9 cellular contexts compared by ENCODE assay signal in the genomic region with DNA sequence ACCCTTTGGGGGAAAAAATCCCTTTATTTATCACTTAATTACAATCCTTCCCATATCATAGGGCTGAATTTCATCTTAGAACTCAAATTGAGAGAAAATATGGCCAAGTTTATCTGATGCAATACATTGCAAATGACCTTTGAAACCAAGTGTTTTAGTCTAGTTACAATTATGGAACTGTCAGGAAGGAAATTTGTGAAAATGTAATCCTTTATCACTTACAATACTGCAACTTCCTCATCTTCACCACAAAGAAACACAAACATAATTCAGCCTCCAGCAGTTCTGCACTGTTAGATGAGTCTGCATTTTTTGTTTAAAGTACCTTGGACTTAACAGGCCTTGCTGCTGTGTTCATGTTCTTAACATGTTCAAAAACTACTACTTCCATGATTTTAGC. TPM values are rescaled to one million over a fixed set of nuclear protein-coding genes. Genes with fewer than 3 reads are reported as not detected.
DNase-seq lines count a peak whose midpoint lies in the region; ATAC-seq, FAIRE-seq and TF ChIP-seq lines count a peak whose summit lies in the region.
"Had no signal": no experiment of that assay in that cellular context is flagged by ENCODE, and none has a peak within 500 bp of the region (broad histone marks: within the 10 kb centered on the region; RNA-seq: fewer than 3 reads in every experiment).

No MANE protein-coding gene starts in this region.

- TF ChIP-seq CTCF in SK-N-SH (IDR thresholded peaks at IDR 0.05) (no peak), tibial nerve (IDR thresholded peaks at IDR 0.05) (no peak), Peyer's patch (IDR thresholded peaks at IDR 0.05) (no peak)

- H3K36me3 ChIP-seq in SK-N-SH (replicated peaks in 1 of 2; ENCODE audit: control insufficient read depth in 1 of 2, insufficient read depth in 2 of 2, low read length in 1 of 2) (peaks cover 0 to 4% of the 10 kb centered on the region in 2 experiments), small intestine (ENCODE audit: control insufficient read depth in 2 of 2, insufficient read depth in 2 of 2, low read length in 2 of 2) (no peaks in the 10 kb centered on the region), tibial nerve (peaks cover 0 to 5% (median 0%) of the 10 kb centered on the region in 3 donors), Peyer's patch (peaks cover 0 to 4% (median 0%) of the 10 kb centered on the region in 3 donors)

- no peaks in the 10 kb centered on the region for H3K27me3 Mint-ChIP-seq in central memory CD8-positive, alpha-beta T cell

- H3K9me3 ChIP-seq in SK-N-SH (no peaks in the 10 kb centered on the region), small intestine (ENCODE audit: control insufficient read depth, low read depth) (no peaks in the 10 kb centered on the region), tibial nerve (no peaks in the 10 kb centered on the region), Peyer's patch (no peaks in the 10 kb centered on the region)

- no peaks in the 10 kb centered on the region for H3K9me2 ChIP-seq in SK-N-SH

- no peaks in the 10 kb centered on the region for H3K9me3 Mint-ChIP-seq in central memory CD8-positive, alpha-beta T cell

- TF ChIP-seq EP300 in SK-N-SH (IDR thresholded peaks at IDR 0.05; ENCODE audit: borderline replicate concordance in 1 of 2, low read depth in 1 of 2, low read length in 1 of 2) (no peak), tibial nerve (IDR thresholded peaks at IDR 0.05) (peak in 1 of 2 donors; percentile 44)

- FAIRE-seq in small intestine (lab: Jason Lieb, UNC), result no peak

- H3K4me3 ChIP-seq in SK-N-SH (ENCODE audit: low read depth in 2 of 2, low read length in 1 of 2), result 0 out of 4 replicates have a peak overlapping the region, but pooled peaks of 1 of the 2 experiments have one; percentile 3
- no peak overlapping the region for H3K4me3 ChIP-seq in small intestine (ENCODE audit: low read depth in 1 of 2, low read length in 2 of 2)
- H3K4me3 ChIP-seq in tibial nerve, result no peak overlapping the region
- H3K4me3 ChIP-seq in Peyer's patch, result no peak overlapping the region

- H3K27me3 ChIP-seq in SK-N-SH (ENCODE audit: insufficient read depth) (no peaks in the 10 kb centered on the region), small intestine (ENCODE audit: control insufficient read depth in 2 of 2, insufficient read depth in 2 of 2, low read length in 2 of 2) (no peaks in the 10 kb centered on the region), tibial nerve (no peaks in the 10 kb centered on the region), Peyer's patch (no peaks in the 10 kb centered on the region)

- H3K36me3 Mint-ChIP-seq in central memory CD8-positive, alpha-beta T cell (ENCODE audit: insufficient read depth), result peaks cover 9% of the 10 kb centered on the region

- no peak overlapping the region; the same call in 1 of the 2 replicates for H2AFZ ChIP-seq in SK-N-SH (ENCODE audit: low read depth)

- H3K4me3 Mint-ChIP-seq in central memory CD8-positive, alpha-beta T cell, result no peak overlapping the region

- TF ChIP-seq POLR2A in tibial nerve (IDR thresholded peaks at IDR 0.05) (no peak), Peyer's patch (IDR thresholded peaks at IDR 0.05) (no peak)

- POLR2A ChIA-PET in SK-N-SH (lab: Yijun Ruan, JAX), result no interaction called here

- H3K4me2 ChIP-seq in SK-N-SH, result peak overlapping the region; percentile 7

- peak overlapping the region; percentile 37 to 65 for H3K27ac ChIP-seq in SK-N-SH (ENCODE audit: low read depth in 2 of 2, low read length in 1 of 2)
- no peak overlapping the region for H3K27ac ChIP-seq in small intestine (ENCODE audit: low read depth in 1 of 2, low read length in 1 of 2)
- no peak overlapping the region for H3K27ac ChIP-seq in tibial nerve
- H3K27ac ChIP-seq in Peyer's patch, result peak overlapping the region in 2 of 4 donors; percentile 7 to 28
- H3K27ac ChIP-seq: VCaP had no signal

- no peak for TF ChIP-seq RAD21 in SK-N-SH (IDR thresholded peaks at IDR 0.05; ENCODE audit: low read length)

- ATAC-seq in SK-N-SH treated with all-trans-retinoic acid at 6 μM for 48 hours, result no peak
- ATAC-seq in central memory CD8-positive, alpha-beta T cell (replicated peaks; ENCODE audit: extremely low read depth, poor library complexity, severe bottlenecking), result no peak

- CTCF ChIA-PET in SK-N-SH (lab: Yijun Ruan, JAX), result interaction anchor here (1.0 to 1.8 kb wide), 2 partner anchors 17 to 31 kb away, joined by 4 to 6 read pairs; no protein-coding TSS in a partner anchor

- DNase-seq in SK-N-SH (no peak), NOMO-1 (lab: John Stamatoyannopoulos, UW; ENCODE audit: unreplicated experiment in 2 of 2) (peak; percentile 62 to 98), small intestine (peak; percentile 26), tibial nerve (ENCODE audit: low spot score in 2 of 2) (no peak), COR-L47 (lab: John Stamatoyannopoulos, UW) (no peak), Peyer's patch (no peak)
- no peak for DNase-seq in central memory CD8-positive, alpha-beta T cell (ENCODE audit: low spot score in 2 of 2)

- H3K4me1 Mint-ChIP-seq in central memory CD8-positive, alpha-beta T cell, result peaks cover 65% of the 10 kb centered on the region

- H4K20me1 ChIP-seq in SK-N-SH (ENCODE audit: insufficient read depth), result no peaks in the 10 kb centered on the region

- H3K4me1 ChIP-seq in SK-N-SH (ENCODE audit: control insufficient read depth in 1 of 2, insufficient read depth in 2 of 2, low read depth in 1 of 2, low read length in 1 of 2) (peaks cover 10 to 23% of the 10 kb centered on the region in 2 experiments; a peak in 3 of 4 replicates), small intestine (ENCODE audit: control insufficient read depth in 2 of 2, insufficient read depth in 1 of 2, low read depth in 1 of 2, low read length in 1 of 2) (peaks cover 2% of the 10 kb centered on the region in 2 donors), tibial nerve (peaks cover 0 to 56% (median 10%) of the 10 kb centered on the region in 4 donors), Peyer's patch (peaks cover 0 to 34% (median 0%) of the 10 kb centered on the region in 4 donors)

- peak overlapping the region; percentile 35 for H3K27ac Mint-ChIP-seq in central memory CD8-positive, alpha-beta T cell (ENCODE audit: low read depth)

- peak overlapping the region; percentile 4; the same call in 1 of the 2 replicates for H3K9ac ChIP-seq in SK-N-SH

- peaks cover 6% of the 10 kb centered on the region for H3F3A ChIP-seq in SK-N-SH (replicated peaks; ENCODE audit: insufficient read depth)

- H3K79me2 ChIP-seq in SK-N-SH (ENCODE audit: insufficient read depth), result peaks cover 38% of the 10 kb centered on the region

TF ChIP-seq in SK-N-SH, 30 proteins besides CTCF, POLR2A, EP300 and RAD21 (continues in another document):
- TF ChIP-seq, protein P1, sequence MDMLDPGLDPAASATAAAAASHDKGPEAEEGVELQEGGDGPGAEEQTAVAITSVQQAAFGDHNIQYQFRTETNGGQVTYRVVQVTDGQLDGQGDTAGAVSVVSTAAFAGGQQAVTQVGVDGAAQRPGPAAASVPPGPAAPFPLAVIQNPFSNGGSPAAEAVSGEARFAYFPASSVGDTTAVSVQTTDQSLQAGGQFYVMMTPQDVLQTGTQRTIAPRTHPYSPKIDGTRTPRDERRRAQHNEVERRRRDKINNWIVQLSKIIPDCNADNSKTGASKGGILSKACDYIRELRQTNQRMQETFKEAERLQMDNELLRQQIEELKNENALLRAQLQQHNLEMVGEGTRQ (IDR thresholded peaks at IDR 0.05; ENCODE audit: borderline replicate concordance, low read depth, low read length), result no peak
- TF ChIP-seq TAF1 (IDR thresholded peaks at IDR 0.05; ENCODE audit: borderline replicate concordance, low read depth, low read length) (no peak), RCOR1 (IDR thresholded peaks at IDR 0.05; ENCODE audit: low read length) (no peak), NFIC (IDR thresholded peaks at IDR 0.05; ENCODE audit: borderline replicate concordance) (no peak), SIN3A (IDR thresholded peaks at IDR 0.05; ENCODE audit: borderline replicate concordance, low read depth, low read length) (no peak), EZH2phosphoT487 (IDR thresholded peaks at IDR 0.05; ENCODE audit: borderline replicate concordance, low read depth) (no peak)

TF ChIP-seq in SK-N-SH treated with all-trans-retinoic acid at 6 μM for 48 hours, 23 proteins besides CTCF, POLR2A, EP300 and RAD21 (continues in another document):
- TF ChIP-seq ZNF8 (CRISPR knock-in tag; IDR thresholded peaks at IDR 0.05) (no peak), RARB (CRISPR knock-in tag; IDR thresholded peaks at IDR 0.05) (no peak), BACH2 (CRISPR knock-in tag; IDR thresholded peaks at IDR 0.05; ENCODE audit: borderline replicate concordance) (no peak), PPARA (CRISPR knock-in tag; IDR thresholded peaks at IDR 0.05; ENCODE audit: borderline replicate concordance) (no peak), ZFP3 (CRISPR knock-in tag; IDR thresholded peaks at IDR 0.05) (no peak), ZFP30 (CRISPR knock-in tag; IDR thresholded peaks at IDR 0.05) (no peak), OSR1 (CRISPR knock-in tag; IDR thresholded peaks at IDR 0.05) (no peak), ZC3H10 (CRISPR knock-in tag; IDR thresholded peaks at IDR 0.05) (no peak), CSDC2 (CRISPR knock-in tag; IDR thresholded peaks at IDR 0.05) (no peak), ISL1 (CRISPR knock-in tag; IDR thresholded peaks at IDR 0.05) (no peak)
- TF ChIP-seq, protein P2, sequence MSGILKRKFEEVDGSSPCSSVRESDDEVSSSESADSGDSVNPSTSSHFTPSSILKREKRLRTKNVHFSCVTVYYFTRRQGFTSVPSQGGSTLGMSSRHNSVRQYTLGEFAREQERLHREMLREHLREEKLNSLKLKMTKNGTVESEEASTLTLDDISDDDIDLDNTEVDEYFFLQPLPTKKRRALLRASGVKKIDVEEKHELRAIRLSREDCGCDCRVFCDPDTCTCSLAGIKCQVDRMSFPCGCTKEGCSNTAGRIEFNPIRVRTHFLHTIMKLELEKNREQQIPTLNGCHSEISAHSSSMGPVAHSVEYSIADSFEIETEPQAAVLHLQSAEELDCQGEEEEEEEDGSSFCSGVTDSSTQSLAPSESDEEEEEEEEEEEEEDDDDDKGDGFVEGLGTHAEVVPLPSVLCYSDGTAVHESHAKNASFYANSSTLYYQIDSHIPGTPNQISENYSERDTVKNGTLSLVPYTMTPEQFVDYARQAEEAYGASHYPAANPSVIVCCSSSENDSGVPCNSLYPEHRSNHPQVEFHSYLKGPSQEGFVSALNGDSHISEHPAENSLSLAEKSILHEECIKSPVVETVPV (CRISPR knock-in tag; IDR thresholded peaks at IDR 0.05), result no peak

RNA-seq across cellular contexts. Expression of a gene that starts 4.6 kb away (rescaled TPM):
- polyA plus RNA-seq in SK-N-SH (2012; rRNA removed), result 10.5 and 16.9 TPM in 2 replicates
- 15.5 and 19.5 TPM in 2 replicates for polyA plus RNA-seq in SK-N-SH (2012; cell fraction: cytosol; rRNA removed)
- 7.8 and 22.4 TPM in 2 replicates for polyA plus RNA-seq in SK-N-SH (2012; cell fraction: nucleus; rRNA removed)
- 10 to 100 TPM in 1 of 3 donors, 1 to 10 TPM in 2; 4.7 to 24.2 (median 9.5) TPM for polyA plus RNA-seq in small intestine
- 10 to 100 TPM; 48.0 to 70.2 (median 63.6) TPM for total RNA-seq in tibial nerve
- 10 to 100 TPM; 24.8 to 36.3 (median 29.5) TPM for total RNA-seq in Peyer's patch

RNA-seq across cellular contexts. Expression of a gene that starts 4.8 kb away (rescaled TPM):
- polyA plus RNA-seq in SK-N-SH (2012; rRNA removed) (2.5 and 2.9 TPM in 2 replicates), small intestine (1 to 10 TPM; 3.0 to 6.7 (median 3.1) TPM)
- polyA plus RNA-seq in SK-N-SH (2012; cell fraction: cytosol; rRNA removed), result 3.3 and 5.2 TPM in 2 replicates
- polyA plus RNA-seq in SK-N-SH (2012; cell fraction: nucleus; rRNA removed), result 0.38 and 0.98 TPM in 2 replicates
- total RNA-seq in tibial nerve (1 to 10 TPM in 3 of 4 donors, not detected in 1; 1.8 to 4.8 (median 2.9) TPM), Peyer's patch (not detected)

Comparison
In these comparisons a context has a peak if more than half of its experiments do, and no peak if none do; other contexts are left out.
1. DNase-seq: peak in NOMO-1 (2 of 2) and small intestine (single experiment); none in SK-N-SH (single experiment), central memory CD8-positive, alpha-beta T cell (0 of 2), tibial nerve (0 of 2), COR-L47 (single experiment) and Peyer's patch (0 of 3).
2. H3K27ac ChIP-seq: peak in SK-N-SH (2 of 2); none in small intestine (0 of 2) and tibial nerve (0 of 4).